Comparison of ENCODE assay signal across 1 cellular context in the genomic region with DNA sequence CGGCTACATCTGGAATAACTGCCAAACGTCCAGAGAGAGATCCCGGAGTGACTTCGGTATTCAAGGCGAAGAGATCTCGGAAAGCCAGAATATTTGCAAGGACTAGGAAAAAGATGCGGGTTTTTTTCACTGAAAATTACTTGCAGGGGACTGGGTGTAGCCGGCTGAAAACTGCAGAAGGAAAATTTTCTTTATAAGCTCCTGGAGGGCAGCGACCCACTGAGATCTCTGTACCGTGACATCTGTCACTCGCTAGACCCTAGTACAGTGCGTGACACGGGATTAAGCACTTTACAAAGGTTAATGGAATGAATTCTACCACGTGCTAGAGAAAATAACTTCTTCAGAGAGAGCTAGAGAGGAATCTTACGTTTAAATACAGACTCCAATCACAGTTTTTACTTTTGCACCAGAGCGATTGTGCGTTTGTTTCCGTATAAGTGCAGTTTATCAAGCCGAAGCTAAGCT.
TF ChIP-seq lines count a peak whose summit lies in the region.

No MANE protein-coding gene starts in this region.

TF ChIP-seq in SK-N-SH treated with all-trans-retinoic acid at 6 μM for 48 hours, 23 proteins besides CTCF, POLR2A, EP300 and RAD21 (continued from another document):
- no peak for TF ChIP-seq PATZ1 (CRISPR knock-in tag; IDR thresholded peaks at IDR 0.05; ENCODE audit: borderline replicate concordance)
- TF ChIP-seq ISL1 (CRISPR knock-in tag; IDR thresholded peaks at IDR 0.05), result no peak
- TF ChIP-seq ZFP30 (CRISPR knock-in tag; IDR thresholded peaks at IDR 0.05), result no peak
